In the genomic region with DNA sequence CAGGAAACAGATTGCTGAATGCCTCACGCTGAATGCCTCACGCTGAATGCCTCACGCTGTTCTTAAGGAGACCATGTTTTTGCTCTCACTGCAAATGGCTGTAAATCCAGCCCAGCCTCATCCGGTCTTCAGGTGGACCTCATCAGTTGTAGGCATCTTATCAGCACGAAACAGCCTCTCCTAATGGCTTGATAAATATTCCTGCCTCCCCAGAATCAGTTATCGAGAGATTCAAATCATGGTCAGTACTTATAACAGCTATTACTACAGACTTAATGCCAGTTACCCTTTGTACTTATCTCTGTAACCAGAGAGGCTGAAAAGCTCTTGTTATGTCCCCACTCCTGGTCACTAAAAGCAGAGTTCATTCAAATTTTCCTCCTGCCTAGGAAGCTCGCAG, we compare ENCODE assay signal across 1 cellular context.
TF ChIP-seq lines count a peak whose summit lies in the region.

No MANE protein-coding gene starts in this region.

TF ChIP-seq in K562, 482 proteins besides CTCF, POLR2A, EP300 and RAD21 (continued from another document and continues in another):
- TF ChIP-seq, protein P1, sequence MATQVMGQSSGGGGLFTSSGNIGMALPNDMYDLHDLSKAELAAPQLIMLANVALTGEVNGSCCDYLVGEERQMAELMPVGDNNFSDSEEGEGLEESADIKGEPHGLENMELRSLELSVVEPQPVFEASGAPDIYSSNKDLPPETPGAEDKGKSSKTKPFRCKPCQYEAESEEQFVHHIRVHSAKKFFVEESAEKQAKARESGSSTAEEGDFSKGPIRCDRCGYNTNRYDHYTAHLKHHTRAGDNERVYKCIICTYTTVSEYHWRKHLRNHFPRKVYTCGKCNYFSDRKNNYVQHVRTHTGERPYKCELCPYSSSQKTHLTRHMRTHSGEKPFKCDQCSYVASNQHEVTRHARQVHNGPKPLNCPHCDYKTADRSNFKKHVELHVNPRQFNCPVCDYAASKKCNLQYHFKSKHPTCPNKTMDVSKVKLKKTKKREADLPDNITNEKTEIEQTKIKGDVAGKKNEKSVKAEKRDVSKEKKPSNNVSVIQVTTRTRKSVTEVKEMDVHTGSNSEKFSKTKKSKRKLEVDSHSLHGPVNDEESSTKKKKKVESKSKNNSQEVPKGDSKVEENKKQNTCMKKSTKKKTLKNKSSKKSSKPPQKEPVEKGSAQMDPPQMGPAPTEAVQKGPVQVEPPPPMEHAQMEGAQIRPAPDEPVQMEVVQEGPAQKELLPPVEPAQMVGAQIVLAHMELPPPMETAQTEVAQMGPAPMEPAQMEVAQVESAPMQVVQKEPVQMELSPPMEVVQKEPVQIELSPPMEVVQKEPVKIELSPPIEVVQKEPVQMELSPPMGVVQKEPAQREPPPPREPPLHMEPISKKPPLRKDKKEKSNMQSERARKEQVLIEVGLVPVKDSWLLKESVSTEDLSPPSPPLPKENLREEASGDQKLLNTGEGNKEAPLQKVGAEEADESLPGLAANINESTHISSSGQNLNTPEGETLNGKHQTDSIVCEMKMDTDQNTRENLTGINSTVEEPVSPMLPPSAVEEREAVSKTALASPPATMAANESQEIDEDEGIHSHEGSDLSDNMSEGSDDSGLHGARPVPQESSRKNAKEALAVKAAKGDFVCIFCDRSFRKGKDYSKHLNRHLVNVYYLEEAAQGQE (CRISPR knock-in tag; IDR thresholded peaks at IDR 0.05; ENCODE audit: low read depth), result no peak
- TF ChIP-seq E2F1 (CRISPR knock-in tag; IDR thresholded peaks at IDR 0.05) (no peak), NR2F6 (CRISPR knock-in tag; IDR thresholded peaks at IDR 0.05) (no peak), ZNF75A (CRISPR knock-in tag; IDR thresholded peaks at IDR 0.05) (no peak), ZNF165 (CRISPR knock-in tag; IDR thresholded peaks at IDR 0.05; ENCODE audit: borderline replicate concordance) (no peak), HSF4 (CRISPR knock-in tag; IDR thresholded peaks at IDR 0.05; ENCODE audit: borderline replicate concordance) (no peak), MTA3 (IDR thresholded peaks at IDR 0.05; ENCODE audit: borderline replicate concordance) (peak; percentile 74; the same call in 1 of the 2 replicates), ZNF23 (CRISPR knock-in tag; IDR thresholded peaks at IDR 0.05) (no peak), GATAD2A (IDR thresholded peaks at IDR 0.05) (0 out of 2 replicates have a peak, but pooled peaks have one; percentile 43), SUPT5H (IDR thresholded peaks at IDR 0.05) (no peak), NBN (IDR thresholded peaks at IDR 0.05; ENCODE audit: low read depth) (peak; percentile 54; the same call in 1 of the 2 replicates), LARP7 (IDR thresholded peaks at IDR 0.05) (no peak), GATAD2B (IDR thresholded peaks at IDR 0.05; ENCODE audit: borderline replicate concordance) (peak; percentile 81; the same call in 1 of the 2 replicates), BRF1 (IDR thresholded peaks at IDR 0.05; ENCODE audit: borderline replicate concordance, extremely low read depth, insufficient read length) (no peak), ZNF134 (CRISPR knock-in tag; conservative IDR thresholded peaks at IDR 0.05) (peak; percentile 83), ARID3A (IDR thresholded peaks at IDR 0.05; ENCODE audit: borderline replicate concordance, low read depth, low read length) (peak; percentile 57; the same call in 1 of the 2 replicates), KDM5B (IDR thresholded peaks at IDR 0.05; ENCODE audit: insufficient replicate concordance, low read depth, low read length) (no peak), ZNF583 (CRISPR knock-in tag; IDR thresholded peaks at IDR 0.05) (no peak), MLX (CRISPR knock-in tag; conservative IDR thresholded peaks at IDR 0.05) (no peak), ZNF445 (CRISPR knock-in tag; IDR thresholded peaks at IDR 0.05; ENCODE audit: low read depth) (no peak), MCM3 (IDR thresholded peaks at IDR 0.05) (no peak), GTF3C2 (IDR thresholded peaks at IDR 0.05; ENCODE audit: borderline replicate concordance, extremely low read depth, insufficient read length) (no peak), NUFIP1 (IDR thresholded peaks at IDR 0.05; ENCODE audit: partially characterized antibody) (no peak), FOXA3 (CRISPR knock-in tag; conservative IDR thresholded peaks at IDR 0.05 in 1 of 2, IDR thresholded peaks at IDR 0.05 in 1 of 2) (no peak), NFRKB (IDR thresholded peaks at IDR 0.05; ENCODE audit: low read depth) (no peak)
- TF ChIP-seq, protein P2, sequence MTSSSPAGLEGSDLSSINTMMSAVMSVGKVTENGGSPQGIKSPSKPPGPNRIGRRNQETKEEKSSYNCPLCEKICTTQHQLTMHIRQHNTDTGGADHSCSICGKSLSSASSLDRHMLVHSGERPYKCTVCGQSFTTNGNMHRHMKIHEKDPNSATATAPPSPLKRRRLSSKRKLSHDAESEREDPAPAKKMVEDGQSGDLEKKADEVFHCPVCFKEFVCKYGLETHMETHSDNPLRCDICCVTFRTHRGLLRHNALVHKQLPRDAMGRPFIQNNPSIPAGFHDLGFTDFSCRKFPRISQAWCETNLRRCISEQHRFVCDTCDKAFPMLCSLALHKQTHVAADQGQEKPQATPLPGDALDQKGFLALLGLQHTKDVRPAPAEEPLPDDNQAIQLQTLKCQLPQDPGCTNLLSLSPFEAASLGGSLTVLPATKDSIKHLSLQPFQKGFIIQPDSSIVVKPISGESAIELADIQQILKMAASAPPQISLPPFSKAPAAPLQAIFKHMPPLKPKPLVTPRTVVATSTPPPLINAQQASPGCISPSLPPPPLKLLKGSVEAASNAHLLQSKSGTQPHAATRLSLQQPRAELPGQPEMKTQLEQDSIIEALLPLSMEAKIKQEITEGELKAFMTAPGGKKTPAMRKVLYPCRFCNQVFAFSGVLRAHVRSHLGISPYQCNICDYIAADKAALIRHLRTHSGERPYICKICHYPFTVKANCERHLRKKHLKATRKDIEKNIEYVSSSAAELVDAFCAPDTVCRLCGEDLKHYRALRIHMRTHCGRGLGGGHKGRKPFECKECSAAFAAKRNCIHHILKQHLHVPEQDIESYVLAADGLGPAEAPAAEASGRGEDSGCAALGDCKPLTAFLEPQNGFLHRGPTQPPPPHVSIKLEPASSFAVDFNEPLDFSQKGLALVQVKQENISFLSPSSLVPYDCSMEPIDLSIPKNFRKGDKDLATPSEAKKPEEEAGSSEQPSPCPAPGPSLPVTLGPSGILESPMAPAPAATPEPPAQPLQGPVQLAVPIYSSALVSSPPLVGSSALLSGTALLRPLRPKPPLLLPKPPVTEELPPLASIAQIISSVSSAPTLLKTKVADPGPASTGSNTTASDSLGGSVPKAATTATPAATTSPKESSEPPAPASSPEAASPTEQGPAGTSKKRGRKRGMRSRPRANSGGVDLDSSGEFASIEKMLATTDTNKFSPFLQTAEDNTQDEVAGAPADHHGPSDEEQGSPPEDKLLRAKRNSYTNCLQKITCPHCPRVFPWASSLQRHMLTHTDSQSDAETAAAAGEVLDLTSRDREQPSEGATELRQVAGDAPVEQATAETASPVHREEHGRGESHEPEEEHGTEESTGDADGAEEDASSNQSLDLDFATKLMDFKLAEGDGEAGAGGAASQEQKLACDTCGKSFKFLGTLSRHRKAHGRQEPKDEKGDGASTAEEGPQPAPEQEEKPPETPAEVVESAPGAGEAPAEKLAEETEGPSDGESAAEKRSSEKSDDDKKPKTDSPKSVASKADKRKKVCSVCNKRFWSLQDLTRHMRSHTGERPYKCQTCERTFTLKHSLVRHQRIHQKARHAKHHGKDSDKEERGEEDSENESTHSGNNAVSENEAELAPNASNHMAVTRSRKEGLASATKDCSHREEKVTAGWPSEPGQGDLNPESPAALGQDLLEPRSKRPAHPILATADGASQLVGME (CRISPR knock-in tag; IDR thresholded peaks at IDR 0.05), result no peak
- TF ChIP-seq, protein P3, sequence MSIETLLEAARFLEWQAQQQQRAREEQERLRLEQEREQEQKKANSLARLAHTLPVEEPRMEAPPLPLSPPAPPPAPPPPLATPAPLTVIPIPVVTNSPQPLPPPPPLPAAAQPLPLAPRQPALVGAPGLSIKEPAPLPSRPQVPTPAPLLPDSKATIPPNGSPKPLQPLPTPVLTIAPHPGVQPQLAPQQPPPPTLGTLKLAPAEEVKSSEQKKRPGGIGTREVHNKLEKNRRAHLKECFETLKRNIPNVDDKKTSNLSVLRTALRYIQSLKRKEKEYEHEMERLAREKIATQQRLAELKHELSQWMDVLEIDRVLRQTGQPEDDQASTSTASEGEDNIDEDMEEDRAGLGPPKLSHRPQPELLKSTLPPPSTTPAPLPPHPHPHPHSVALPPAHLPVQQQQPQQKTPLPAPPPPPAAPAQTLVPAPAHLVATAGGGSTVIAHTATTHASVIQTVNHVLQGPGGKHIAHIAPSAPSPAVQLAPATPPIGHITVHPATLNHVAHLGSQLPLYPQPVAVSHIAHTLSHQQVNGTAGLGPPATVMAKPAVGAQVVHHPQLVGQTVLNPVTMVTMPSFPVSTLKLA (conservative IDR thresholded peaks at IDR 0.05), result no peak
- TF ChIP-seq, protein P4, sequence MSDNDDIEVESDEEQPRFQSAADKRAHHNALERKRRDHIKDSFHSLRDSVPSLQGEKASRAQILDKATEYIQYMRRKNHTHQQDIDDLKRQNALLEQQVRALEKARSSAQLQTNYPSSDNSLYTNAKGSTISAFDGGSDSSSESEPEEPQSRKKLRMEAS (CRISPR knock-in tag; IDR thresholded peaks at IDR 0.05), result no peak
- TF ChIP-seq, protein P5, sequence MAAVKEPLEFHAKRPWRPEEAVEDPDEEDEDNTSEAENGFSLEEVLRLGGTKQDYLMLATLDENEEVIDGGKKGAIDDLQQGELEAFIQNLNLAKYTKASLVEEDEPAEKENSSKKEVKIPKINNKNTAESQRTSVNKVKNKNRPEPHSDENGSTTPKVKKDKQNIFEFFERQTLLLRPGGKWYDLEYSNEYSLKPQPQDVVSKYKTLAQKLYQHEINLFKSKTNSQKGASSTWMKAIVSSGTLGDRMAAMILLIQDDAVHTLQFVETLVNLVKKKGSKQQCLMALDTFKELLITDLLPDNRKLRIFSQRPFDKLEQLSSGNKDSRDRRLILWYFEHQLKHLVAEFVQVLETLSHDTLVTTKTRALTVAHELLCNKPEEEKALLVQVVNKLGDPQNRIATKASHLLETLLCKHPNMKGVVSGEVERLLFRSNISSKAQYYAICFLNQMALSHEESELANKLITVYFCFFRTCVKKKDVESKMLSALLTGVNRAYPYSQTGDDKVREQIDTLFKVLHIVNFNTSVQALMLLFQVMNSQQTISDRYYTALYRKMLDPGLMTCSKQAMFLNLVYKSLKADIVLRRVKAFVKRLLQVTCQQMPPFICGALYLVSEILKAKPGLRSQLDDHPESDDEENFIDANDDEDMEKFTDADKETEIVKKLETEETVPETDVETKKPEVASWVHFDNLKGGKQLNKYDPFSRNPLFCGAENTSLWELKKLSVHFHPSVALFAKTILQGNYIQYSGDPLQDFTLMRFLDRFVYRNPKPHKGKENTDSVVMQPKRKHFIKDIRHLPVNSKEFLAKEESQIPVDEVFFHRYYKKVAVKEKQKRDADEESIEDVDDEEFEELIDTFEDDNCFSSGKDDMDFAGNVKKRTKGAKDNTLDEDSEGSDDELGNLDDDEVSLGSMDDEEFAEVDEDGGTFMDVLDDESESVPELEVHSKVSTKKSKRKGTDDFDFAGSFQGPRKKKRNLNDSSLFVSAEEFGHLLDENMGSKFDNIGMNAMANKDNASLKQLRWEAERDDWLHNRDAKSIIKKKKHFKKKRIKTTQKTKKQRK (IDR thresholded peaks at IDR 0.05; ENCODE audit: borderline replicate concordance, low read depth, low read length), result no peak
